In the genomic region with DNA sequence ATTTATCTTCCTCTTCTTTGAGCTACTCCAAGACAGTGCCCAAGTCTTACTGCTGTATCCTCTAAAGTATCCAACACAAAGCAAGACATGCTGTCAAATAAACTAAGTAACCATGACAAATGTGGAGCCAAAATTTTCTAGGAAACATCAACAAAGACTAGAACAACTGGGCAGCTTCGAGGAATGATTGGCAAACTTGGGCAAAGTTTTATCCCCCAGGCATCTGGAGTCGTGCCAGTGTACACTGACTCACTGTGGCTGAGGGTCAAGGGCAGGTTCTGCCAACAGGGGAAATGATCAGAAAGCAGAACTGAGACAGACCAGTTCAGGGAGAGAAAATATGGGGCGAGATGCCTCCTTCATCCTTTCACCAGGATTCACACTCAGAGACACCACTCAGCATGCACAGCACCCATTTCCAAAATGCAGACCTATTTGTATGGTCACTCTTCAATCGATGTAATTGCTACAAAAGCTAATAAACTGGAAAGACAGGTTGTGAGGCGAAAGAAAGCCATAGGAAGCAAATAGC, we compare ENCODE assay signal across 9 cellular contexts.
DNase-seq lines count a peak whose midpoint lies in the region; ATAC-seq and TF ChIP-seq lines count a peak whose summit lies in the region.
"Had no signal": no experiment of that assay in that cellular context is flagged by ENCODE, and none has a peak within 500 bp of the region (broad histone marks: within the 10 kb centered on the region; RNA-seq: fewer than 3 reads in every experiment).

No MANE protein-coding gene starts in this region.

- DNase-seq in DMS153 (lab: John Stamatoyannopoulos, UW) (peak; percentile 70), NCI-H2029 (lab: John Stamatoyannopoulos, UW) (peak; percentile 44), body of pancreas (peak; percentile 86 to 91 (median 89)), lung microvascular endothelial cell (ENCODE audit: low read depth in 2 of 2) (peak; percentile 17 to 77), islet precursor cell (no peak), hippocampal formation (lab: John Stamatoyannopoulos, UW) (no peak)

- H3K9me3 ChIP-seq in body of pancreas = no peaks in the 10 kb centered on the region

- 8 to 14% methylated on average over 5 of the region's 5 CpGs for WGBS in body of pancreas, 2 donors

- H3K4me1 ChIP-seq in body of pancreas = peaks cover 22% of the 10 kb centered on the region

- TF ChIP-seq CTCF in body of pancreas (IDR thresholded peaks at IDR 0.05) = no peak

- peak; percentile 34 for ATAC-seq in GM21723 (IDR thresholded peaks at IDR 0.05; ENCODE audit: unreplicated experiment)
- peak; percentile 96 for ATAC-seq in body of pancreas
- ATAC-seq in GM19328 (IDR thresholded peaks at IDR 0.05; ENCODE audit: unreplicated experiment) = no peak

- intact Hi-C loops in body of pancreas (cut with DNase I) = no loop called here

- H3K36me3 ChIP-seq in body of pancreas (replicated peaks in 1 of 2; ENCODE audit: insufficient read depth in 1 of 2, low read depth in 2 of 2) = no peaks in the 10 kb centered on the region
- H3K36me3 ChIP-seq: cardiac muscle cell had no signal

- no peak for TF ChIP-seq POLR2A in body of pancreas (IDR thresholded peaks at IDR 0.05)

- peak overlapping the region in 3 of 4 donors; percentile 22 to 44 (median 23) for H3K27ac ChIP-seq in body of pancreas
- H3K27ac ChIP-seq: cardiac muscle cell had no signal

- no peaks in the 10 kb centered on the region for H3K27me3 ChIP-seq in body of pancreas

- no peak overlapping the region for H3K4me3 ChIP-seq in body of pancreas
- H3K4me3 ChIP-seq: cardiac muscle cell had no signal

Comparison
In these comparisons a context has a peak if more than half of its experiments do, and no peak if none do; other contexts are left out.
1. DNase-seq: peak in DMS153 (single experiment), NCI-H2029 (single experiment), body of pancreas (4 of 4) and lung microvascular endothelial cell (2 of 2); none in islet precursor cell (single experiment) and hippocampal formation (0 of 2).